In genomic region chr11:68016161-68016903, GRCh38 we compare ENCODE assay signal across 20 cellular contexts. TPM values are rescaled to one million over a fixed set of nuclear protein-coding genes. Genes with fewer than 3 reads are reported as not detected.
DNase-seq lines count a peak whose midpoint lies in the region; ATAC-seq and TF ChIP-seq lines count a peak whose summit lies in the region.
"Had no signal": no experiment of that assay in that cellular context is flagged by ENCODE, and none has a peak within 500 bp of the region (broad histone marks: within the 10 kb centered on the region; RNA-seq: fewer than 3 reads in every experiment).

No MANE protein-coding gene starts in this region.

- H3K9me3 Mint-ChIP-seq in brain (no peaks in the 10 kb centered on the region), osteocyte (ENCODE audit: unreplicated experiment) (no peaks in the 10 kb centered on the region)
- no peaks in the 10 kb centered on the region for H3K9me3 Mint-ChIP-seq in activated T-cell treated with anti-CD3 and anti-CD28 coated beads, Interleukin-2, amount 50 U/mL, for 24 hours
- H3K9me3 Mint-ChIP-seq: stimulated activated naive CD8-positive, alpha-beta T cell treated with anti-CD3 and anti-CD28 coated beads, Interleukin-15, Interleukin-2, amounts not matched to agents 100 ng/mL and 50 ng/mL, for 24 hours had no signal

- no peak for TF ChIP-seq POLR2A in gastroesophageal sphincter (IDR thresholded peaks at IDR 0.05)

- H3K27ac Mint-ChIP-seq in brain (peak overlapping the region in 3 of 5 experiments; percentile 75 to 90 (median 81)), osteocyte (ENCODE audit: unreplicated experiment) (peak overlapping the region; percentile 75)
- no peak overlapping the region for H3K27ac Mint-ChIP-seq in activated T-cell treated with anti-CD3 and anti-CD28 coated beads, Interleukin-2, amount 50 U/mL, for 24 hours
- H3K27ac Mint-ChIP-seq: activated naive CD8-positive, alpha-beta T cell; stimulated activated naive CD8-positive, alpha-beta T cell treated with anti-CD3 and anti-CD28 coated beads, Interleukin-15, Interleukin-2, amounts not matched to agents 100 ng/mL and 50 ng/mL, for 24 hours had no signal

- no peaks in the 10 kb centered on the region for H3K9me3 ChIP-seq in gastroesophageal sphincter
- H3K9me3 ChIP-seq: esophagus muscularis mucosa, SJCRH30, uterus had no signal

- no peaks in the 10 kb centered on the region for H3K27me3 ChIP-seq in gastroesophageal sphincter
- H3K27me3 ChIP-seq: cardiac muscle cell, esophagus muscularis mucosa, SJCRH30, uterus had no signal

- DNase-seq in EH (ENCODE audit: low read depth) = peak; percentile 14
- DNase-seq in NCI-H69 (lab: John Stamatoyannopoulos, UW) = peak; percentile 47
- no peak for DNase-seq in osteocyte (ENCODE audit: extremely low spot score, unreplicated experiment)
- no peak for DNase-seq in activated T-cell treated with anti-CD3 and anti-CD28 coated beads, Interleukin-2, amount 50 U/mL, for 24 hours
- no peak for DNase-seq in NCI-H2107 (lab: John Stamatoyannopoulos, UW)
- DNase-seq: activated CD8-positive, alpha-beta memory T cell treated with anti-CD3 and anti-CD28 coated beads for 24 hours; effector CD4-positive, alpha-beta T cell; NCI-H1930; NCI-H446 treated with DMSO at 0.1 percent for 48 hours; SJCRH30; stimulated activated CD4-positive, alpha-beta T cell treated with anti-CD3 and anti-CD28 coated beads, Interleukin-1b, Interleukin-23, amount 100 ng/mL, for 48 hours; T-helper 2 cell; uterus had no signal

- H3K27ac ChIP-seq in gastroesophageal sphincter = peak overlapping the region in 1 of 4 donors; percentile 15
- H3K27ac ChIP-seq: cardiac muscle cell, SJCRH30, uterus had no signal

- peaks cover 0 to 7% of the 10 kb centered on the region in 2 donors for H3K36me3 ChIP-seq in gastroesophageal sphincter
- H3K36me3 ChIP-seq: cardiac muscle cell, esophagus muscularis mucosa, SJCRH30, uterus had no signal

- no peak overlapping the region for H3K4me3 ChIP-seq in gastroesophageal sphincter
- H3K4me3 ChIP-seq: cardiac muscle cell, esophagus muscularis mucosa, SJCRH30, uterus had no signal

- 60 to 69% methylated on average over 12 of the region's 13 CpGs for WGBS in gastroesophageal sphincter (ENCODE audit: low coverage in 1 of 2), 2 donors

- H3K4me3 Mint-ChIP-seq in brain = no peak overlapping the region
- H3K4me3 Mint-ChIP-seq in osteocyte (ENCODE audit: unreplicated experiment) = no peak overlapping the region
- H3K4me3 Mint-ChIP-seq in activated T-cell treated with anti-CD3 and anti-CD28 coated beads, Interleukin-2, amount 50 U/mL, for 24 hours = no peak overlapping the region
- H3K4me3 Mint-ChIP-seq: activated naive CD8-positive, alpha-beta T cell; stimulated activated naive CD8-positive, alpha-beta T cell treated with anti-CD3 and anti-CD28 coated beads, Interleukin-15, Interleukin-2, amounts not matched to agents 100 ng/mL and 50 ng/mL, for 24 hours had no signal

- TF ChIP-seq CTCF in brain (conservative IDR thresholded peaks at IDR 0.05) (no peak), osteocyte (IDR thresholded peaks at IDR 0.05) (no peak), gastroesophageal sphincter (IDR thresholded peaks at IDR 0.05) (no peak)

- no peaks in the 10 kb centered on the region for H3K36me3 Mint-ChIP-seq in brain
- no peaks in the 10 kb centered on the region for H3K36me3 Mint-ChIP-seq in osteocyte (ENCODE audit: unreplicated experiment)
- H3K36me3 Mint-ChIP-seq in activated T-cell treated with anti-CD3 and anti-CD28 coated beads, Interleukin-2, amount 50 U/mL, for 24 hours (ENCODE audit: low read depth) = no peaks in the 10 kb centered on the region
- H3K36me3 Mint-ChIP-seq: activated naive CD8-positive, alpha-beta T cell had no signal

- H3K4me1 Mint-ChIP-seq in brain = peaks cover 39% of the 10 kb centered on the region
- H3K4me1 Mint-ChIP-seq in osteocyte (ENCODE audit: unreplicated experiment) = peaks cover 78% of the 10 kb centered on the region
- no peaks in the 10 kb centered on the region for H3K4me1 Mint-ChIP-seq in activated T-cell treated with anti-CD3 and anti-CD28 coated beads, Interleukin-2, amount 50 U/mL, for 24 hours (ENCODE audit: low read depth)

- H3K4me1 ChIP-seq in gastroesophageal sphincter = peaks cover 0 to 45% (median 3%) of the 10 kb centered on the region in 3 donors

- peaks cover 6% of the 10 kb centered on the region for H3K27me3 Mint-ChIP-seq in brain
- H3K27me3 Mint-ChIP-seq in osteocyte (ENCODE audit: unreplicated experiment) = no peaks in the 10 kb centered on the region
- H3K27me3 Mint-ChIP-seq in activated T-cell treated with anti-CD3 and anti-CD28 coated beads, Interleukin-2, amount 50 U/mL, for 24 hours = no peaks in the 10 kb centered on the region
- H3K27me3 Mint-ChIP-seq: activated naive CD8-positive, alpha-beta T cell; stimulated activated naive CD8-positive, alpha-beta T cell treated with anti-CD3 and anti-CD28 coated beads, Interleukin-15, Interleukin-2, amounts not matched to agents 100 ng/mL and 50 ng/mL, for 24 hours had no signal

- TF ChIP-seq EP300 in gastroesophageal sphincter (IDR thresholded peaks at IDR 0.05) = no peak

- ATAC-seq in gastroesophageal sphincter = no peak
- ATAC-seq: activated CD4-positive, CD25-positive, alpha-beta regulatory T cell treated with anti-CD3 and anti-CD28 coated beads, Interleukin-2, amount 50 U/mL, for 24 hours had no signal

RNA-seq across cellular contexts. Expression of gene ALDH3B1, which starts 6.2 kb away (rescaled TPM):
- polyA plus RNA-seq in brain (ENCODE audit: insufficient read depth, low read depth, low replicate concordance) = 10.5 TPM
- 4.7 and 6.5 TPM in 2 replicates for total RNA-seq in osteocyte
- total RNA-seq in gastroesophageal sphincter = 10 to 100 TPM in 2 of 4 donors, 1 to 10 TPM in 2; 6.4 to 15.1 (median 11.2) TPM

RNA-seq across cellular contexts. Expression of gene UNC93B1, which starts 12.4 kb away (rescaled TPM):
- polyA plus RNA-seq in brain (ENCODE audit: insufficient read depth, low read depth, low replicate concordance) = 8.1 TPM
- total RNA-seq in osteocyte = 26.0 and 29.3 TPM in 2 replicates
- total RNA-seq in gastroesophageal sphincter = 10 to 100 TPM; 12.6 to 33.0 (median 26.1) TPM
- total RNA-seq: SJCRH30 had no signal

RNA-seq across cellular contexts. Expression of gene NDUFS8, which starts 14.1 kb away (rescaled TPM):
- 339 TPM for polyA plus RNA-seq in brain (ENCODE audit: insufficient read depth, low read depth, low replicate concordance)
- total RNA-seq in osteocyte (134 and 143 TPM in 2 replicates), gastroesophageal sphincter (100 to 1,000 TPM; 145 to 203 (median 159) TPM)

RNA-seq across cellular contexts. Expression of gene TCIRG1, which starts 22.5 kb away (rescaled TPM):
- 5.0 TPM for polyA plus RNA-seq in brain (ENCODE audit: insufficient read depth, low read depth, low replicate concordance)
- 53.0 and 54.2 TPM in 2 replicates for total RNA-seq in osteocyte
- total RNA-seq in gastroesophageal sphincter = 100 to 1,000 TPM in 1 of 4 donors, 10 to 100 TPM in 3; 44.5 to 140 (median 81.2) TPM

Comparison
In these comparisons a context has a peak if more than half of its experiments do, and no peak if none do; other contexts are left out.
1. DNase-seq: peak in EH (single experiment) and NCI-H69 (single experiment); none in osteocyte (single experiment), activated T-cell treated with anti-CD3 and anti-CD28 coated beads, Interleukin-2, amount 50 U/mL, for 24 hours (single experiment) and NCI-H2107 (single experiment).